ENCODE assay signal across 22 cellular contexts in genomic region chr10:100586959-100587358, GRCh38. TPM values are rescaled to one million over a fixed set of nuclear protein-coding genes. Genes with fewer than 3 reads are reported as not detected.
DNase-seq lines count a peak whose midpoint lies in the region; ATAC-seq and TF ChIP-seq lines count a peak whose summit lies in the region.
"Had no signal": no experiment of that assay in that cellular context is flagged by ENCODE, and none has a peak within 500 bp of the region (broad histone marks: within the 10 kb centered on the region; RNA-seq: fewer than 3 reads in every experiment).

No MANE protein-coding gene starts in this region.

- no peaks in the 10 kb centered on the region for H3K79me2 ChIP-seq in GM23338 (replicated peaks; ENCODE audit: insufficient read depth)

- H3K9me2 ChIP-seq in GM23338 (ENCODE audit: insufficient read depth) = no peaks in the 10 kb centered on the region

- ATAC-seq in GM23338 = peak; percentile 60

- TF ChIP-seq POLR2A in esophagus muscularis mucosa (IDR thresholded peaks at IDR 0.05; ENCODE audit: low read depth) = no peak

- H3K27ac ChIP-seq in GM23338 (ENCODE audit: low read depth) = no peak overlapping the region
- H3K27ac ChIP-seq in esophagus muscularis mucosa (replicated peaks in 1 of 4) = no peak overlapping the region
- H3K27ac ChIP-seq: BLaER1 had no signal

- H3K36me3 Mint-ChIP-seq in GM23338 (ENCODE audit: low read depth) = no peaks in the 10 kb centered on the region
- H3K36me3 Mint-ChIP-seq: CD14-positive monocyte; CD4-positive, alpha-beta memory T cell; CD4-positive, CD25-positive, alpha-beta regulatory T cell had no signal

- peaks cover 3% of the 10 kb centered on the region for H3K27me3 Mint-ChIP-seq in GM23338 (ENCODE audit: insufficient read depth, low read depth, poor library complexity)

- H3K36me3 ChIP-seq in GM23338 (ENCODE audit: insufficient read depth) (no peaks in the 10 kb centered on the region), esophagus muscularis mucosa (no peaks in the 10 kb centered on the region)
- H3K36me3 ChIP-seq: BE2C, BLaER1 had no signal

- H3F3A ChIP-seq in GM23338 (replicated peaks; ENCODE audit: low read depth) = no peaks in the 10 kb centered on the region

- no peak overlapping the region for H3K4me3 Mint-ChIP-seq in GM23338
- H3K4me3 Mint-ChIP-seq: CD14-positive monocyte; CD4-positive, alpha-beta memory T cell; CD4-positive, CD25-positive, alpha-beta regulatory T cell; CD8-positive, alpha-beta memory T cell had no signal

- DNase-seq in GM23338 (ENCODE audit: low spot score) (no peak), HEK293T (ENCODE audit: extremely low spot score) (peak; percentile 2), esophagus muscularis mucosa (ENCODE audit: extremely low spot score) (peak; percentile 17), NOMO-1 treated with DMSO at 0.1 percent for 48 hours (lab: John Stamatoyannopoulos, UW; ENCODE audit: unreplicated experiment) (no peak), GM10266 (ENCODE audit: extremely low spot score) (no peak)
- DNase-seq: 8988T; ACHN; BE2C; C1 segment of cervical spinal cord; CD4-positive, alpha-beta memory T cell; CD4-positive, CD25-positive, alpha-beta regulatory T cell; CD8-positive, alpha-beta memory T cell; COR-L47; DMS 273 treated with DMSO at 0.1 percent for 48 hours; DMS153; DMS53; DMS79; DND-41; EL; GDM1 had no signal

- WGBS in esophagus muscularis mucosa = 13% methylated on average over 1 of the region's 1 CpG

- POLR2A ChIA-PET in HEK293T (lab: Yijun Ruan, JAX) = no interaction called here

- intact Hi-C loops in esophagus muscularis mucosa (cut with DNase I) = no loop called here

- peaks cover 0 to 25% (median 14%) of the 10 kb centered on the region in 4 donors for H3K9me3 ChIP-seq in esophagus muscularis mucosa
- H3K9me3 ChIP-seq: BE2C had no signal

- CTCF ChIA-PET in HEK293T (lab: Yijun Ruan, JAX) = no interaction called here

- H3K9me3 Mint-ChIP-seq in GM23338 = no peaks in the 10 kb centered on the region

- no peak overlapping the region for H2AFZ ChIP-seq in GM23338

- no peak for TF ChIP-seq CTCF in GM23338 (conservative IDR thresholded peaks at IDR 0.05; ENCODE audit: low read depth in 2 of 2)
- no peak for TF ChIP-seq CTCF in esophagus muscularis mucosa (IDR thresholded peaks at IDR 0.05)
- TF ChIP-seq CTCF in GM10266 (IDR thresholded peaks at IDR 0.05; ENCODE audit: control insufficient read depth, insufficient read depth, low read depth, missing control alignments) = no peak

- no peak for TF ChIP-seq EP300 in esophagus muscularis mucosa (IDR thresholded peaks at IDR 0.05)

- no peak overlapping the region for H3K4me2 ChIP-seq in GM23338
- H3K4me2 ChIP-seq: BLaER1 had no signal

- H3K27me3 ChIP-seq in GM23338 (ENCODE audit: insufficient read depth) (no peaks in the 10 kb centered on the region), esophagus muscularis mucosa (peaks cover 0 to 39% (median 0%) of the 10 kb centered on the region in 4 donors)
- H3K27me3 ChIP-seq: BLaER1 had no signal

- H3K4me1 Mint-ChIP-seq in GM23338 = no peaks in the 10 kb centered on the region
- H3K4me1 Mint-ChIP-seq: CD14-positive monocyte; CD4-positive, alpha-beta memory T cell; CD4-positive, CD25-positive, alpha-beta regulatory T cell; CD8-positive, alpha-beta memory T cell had no signal

- H3K27ac Mint-ChIP-seq in GM23338 = no peak overlapping the region
- H3K27ac Mint-ChIP-seq: CD14-positive monocyte; CD4-positive, alpha-beta memory T cell; CD4-positive, CD25-positive, alpha-beta regulatory T cell; CD8-positive, alpha-beta memory T cell had no signal

- H3K4me1 ChIP-seq in GM23338 (ENCODE audit: insufficient read depth) (no peaks in the 10 kb centered on the region), esophagus muscularis mucosa (no peaks in the 10 kb centered on the region)
- H3K4me1 ChIP-seq: BE2C had no signal

- H3K4me3 ChIP-seq in GM23338 = no peak overlapping the region
- H3K4me3 ChIP-seq in esophagus muscularis mucosa = no peak overlapping the region
- H3K4me3 ChIP-seq: BLaER1 had no signal

- H4K20me1 ChIP-seq in GM23338 (replicated peaks; ENCODE audit: insufficient read depth) = no peaks in the 10 kb centered on the region
- H4K20me1 ChIP-seq: BLaER1 had no signal

TF ChIP-seq in GM23338, 12 proteins besides CTCF, POLR2A, EP300 and RAD21:
- TF ChIP-seq STAT1 (IDR thresholded peaks at IDR 0.05; ENCODE audit: unreplicated experiment) = no peak
- no peak for TF ChIP-seq ZNF331 (CRISPR knock-in tag; IDR thresholded peaks at IDR 0.05; ENCODE audit: low read depth)
- no peak for TF ChIP-seq CREB1 (CRISPR knock-in tag; IDR thresholded peaks at IDR 0.05; ENCODE audit: low read depth)
- no peak for TF ChIP-seq REST (IDR thresholded peaks at IDR 0.05; ENCODE audit: unreplicated experiment)
- TF ChIP-seq JUNB (IDR thresholded peaks at IDR 0.05; ENCODE audit: unreplicated experiment) = no peak
- TF ChIP-seq EZH2 (IDR thresholded peaks at IDR 0.05; ENCODE audit: low read depth, unreplicated experiment) = no peak

TF ChIP-seq in HEK293T, 16 proteins besides CTCF, POLR2A, EP300 and RAD21:
- TF ChIP-seq ARNT (IDR thresholded peaks at IDR 0.05) = no peak
- TF ChIP-seq CTBP1 (IDR thresholded peaks at IDR 0.05; ENCODE audit: borderline replicate concordance) = no peak
- no peak for TF ChIP-seq FOXA1 (IDR thresholded peaks at IDR 0.05)
- no peak for TF ChIP-seq ELF4 (IDR thresholded peaks at IDR 0.05)
- TF ChIP-seq PKNOX1 (IDR thresholded peaks at IDR 0.05) = no peak
- TF ChIP-seq LEF1 (IDR thresholded peaks at IDR 0.05; ENCODE audit: borderline replicate concordance) = no peak
- no peak for TF ChIP-seq ZNF384 (IDR thresholded peaks at IDR 0.05)
- no peak for TF ChIP-seq L3MBTL2 (conservative IDR thresholded peaks at IDR 0.05)

RNA-seq across cellular contexts. Expression of gene HIF1AN, which starts 51.2 kb away (rescaled TPM):
- 25.3 and 26.3 TPM in 2 replicates for total RNA-seq in GM23338 (2014; rRNA removed; shearing (Covaris generic))
- 9.1 and 9.9 TPM in 2 replicates for polyA plus RNA-seq in GM23338 (2016; fragmentation: Nextera tagmentation; extraction: Ambion mirVana)
- total RNA-seq in esophagus muscularis mucosa = 10 to 100 TPM in 3 of 4 donors, 1 to 10 TPM in 1; 7.6 to 15.4 (median 13.6) TPM

RNA-seq across cellular contexts. Expression of gene NDUFB8, which starts 57.3 kb away (rescaled TPM):
- 131 and 133 TPM in 2 replicates for total RNA-seq in GM23338 (2014; rRNA removed; shearing (Covaris generic))
- polyA plus RNA-seq in GM23338 (2016; fragmentation: Nextera tagmentation; extraction: Ambion mirVana) = 464 and 520 TPM in 2 replicates
- 100 to 1,000 TPM; 231 to 315 (median 279) TPM for total RNA-seq in esophagus muscularis mucosa

Comparison
In these comparisons a context has a peak if more than half of its experiments do, and no peak if none do; other contexts are left out.
1. DNase-seq: peak in HEK293T (single experiment) and esophagus muscularis mucosa (single experiment); none in GM23338 (single experiment), NOMO-1 treated with DMSO at 0.1 percent for 48 hours (single experiment) and GM10266 (single experiment).